ENCODE assay signal across 8 cellular contexts in the genomic region with DNA sequence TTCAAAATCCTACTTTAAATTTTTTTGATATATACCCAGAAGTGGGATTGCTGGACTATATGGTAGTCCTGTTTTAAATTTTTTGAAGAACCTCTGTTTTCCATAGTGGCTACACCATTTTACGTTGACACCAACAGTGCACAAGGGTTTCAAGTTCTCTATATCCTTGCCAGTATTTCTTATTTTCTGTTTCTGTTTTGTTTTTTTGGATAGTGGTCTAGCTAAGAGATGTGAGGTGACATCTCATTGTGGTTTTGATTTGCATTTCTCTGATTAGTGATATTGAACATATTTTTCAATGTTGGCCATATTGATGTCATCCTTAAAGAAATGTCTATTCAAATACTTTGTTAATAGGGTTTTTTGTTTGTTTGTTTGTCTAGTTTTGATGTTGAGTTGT.
A peak's percentile ranks its signal among the peaks of the same experiment; 100 is the strongest.
ATAC-seq and TF ChIP-seq lines count a peak whose summit lies in the region.
"Not testable (repeated sequence)": the region's sequence is repeated elsewhere in the genome, so short reads cannot be mapped to it uniquely, and the experiment has no call there.

No MANE protein-coding gene starts in this region.

- TF ChIP-seq POLR2A in GM18505 (IDR thresholded peaks at IDR 0.05; ENCODE audit: borderline replicate concordance, extremely low read depth, insufficient read depth, insufficient read length), result not testable (repeated sequence)

- peak; percentile 55 for ATAC-seq in GM18505 (IDR thresholded peaks at IDR 0.05; ENCODE audit: unreplicated experiment)
- ATAC-seq in GM18870 (IDR thresholded peaks at IDR 0.05; ENCODE audit: unreplicated experiment), result peak; percentile 91
- peak; percentile 56 for ATAC-seq in GM19463 (IDR thresholded peaks at IDR 0.05; ENCODE audit: unreplicated experiment)
- peak; percentile 59 for ATAC-seq in GM21529 (IDR thresholded peaks at IDR 0.05; ENCODE audit: unreplicated experiment)
- ATAC-seq in HG02623 (IDR thresholded peaks at IDR 0.05; ENCODE audit: unreplicated experiment), result peak; percentile 73
- ATAC-seq in HG03039 (IDR thresholded peaks at IDR 0.05; ENCODE audit: unreplicated experiment), result peak; percentile 52
- peak; percentile 57 for ATAC-seq in HG03280 (IDR thresholded peaks at IDR 0.05; ENCODE audit: unreplicated experiment)
- ATAC-seq in HG03558 (IDR thresholded peaks at IDR 0.05; ENCODE audit: extremely low read depth, unreplicated experiment), result peak; percentile 74

Comparison
In these comparisons a context has a peak if more than half of its experiments do, and no peak if none do; other contexts are left out.
1. Peak in every context shown above with its lines: ATAC-seq.